14 cellular contexts compared by ENCODE assay signal in the genomic region with DNA sequence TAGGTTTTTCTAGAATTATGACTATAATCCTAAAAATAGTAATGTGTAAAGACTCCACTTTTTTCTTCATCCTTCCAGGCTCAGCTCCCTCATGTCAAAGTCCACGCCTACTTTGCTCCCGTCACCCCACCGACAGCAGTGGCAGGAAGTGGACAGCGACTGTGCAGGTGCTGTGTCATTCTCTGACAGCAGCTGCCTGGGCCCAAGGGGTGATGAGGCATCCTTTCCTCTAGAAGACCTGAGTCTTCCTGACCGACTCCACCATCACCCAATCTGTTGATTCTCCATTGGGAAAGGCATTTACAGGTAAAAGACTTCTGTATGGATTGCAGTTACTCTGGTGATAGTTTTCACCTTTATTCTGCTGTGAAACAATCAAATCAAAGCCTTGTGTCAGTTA. TPM values are rescaled to one million over a fixed set of nuclear protein-coding genes. Genes with fewer than 3 reads are reported as not detected.
DNase-seq lines count a peak whose midpoint lies in the region; ATAC-seq and FAIRE-seq lines count a peak whose summit lies in the region.
"Had no signal": no experiment of that assay in that cellular context is flagged by ENCODE, and none has a peak within 500 bp of the region (broad histone marks: within the 10 kb centered on the region; RNA-seq: fewer than 3 reads in every experiment).

No MANE protein-coding gene starts in this region.

- H3K36me3 ChIP-seq in CD8-positive, alpha-beta memory T cell (ENCODE audit: insufficient read depth, low read length), result peaks cover 3% of the 10 kb centered on the region

- CTCF ChIA-PET in CD8-positive, alpha-beta memory T cell (lab: Charles Lee), result interaction anchor here (1.2 to 2.1 kb wide), 2 partner anchors 8 to 12 kb away, joined by 3 to 10 read pairs; no protein-coding TSS in a partner anchor

- no peaks in the 10 kb centered on the region for H3K9me3 ChIP-seq in CD8-positive, alpha-beta memory T cell (ENCODE audit: low read length)
- H3K9me3 ChIP-seq: BE2C had no signal

- no peaks in the 10 kb centered on the region for H3K4me1 ChIP-seq in CD8-positive, alpha-beta memory T cell (ENCODE audit: insufficient read depth, low read length)
- H3K4me1 ChIP-seq: BE2C had no signal

- peak overlapping the region in 4 of 8 donors; percentile 37 to 76 (median 52) for H3K27ac Mint-ChIP-seq in CD8-positive, alpha-beta memory T cell
- H3K27ac Mint-ChIP-seq in activated T-helper 1 cell treated with anti-CD3 and anti-CD28 coated beads, Interleukin-12 subunit alpha, Interleukin-12 subunit beta, Interleukin-2, Interleukin-4 antibody, amounts not matched to agents 30 ng/mL and 10 ng/mL and 1 ng/mL, durations not matched to agents 14 hours and 24 hours and 36 hours, result peak overlapping the region; percentile 56

- intact Hi-C loops in activated T-helper 1 cell treated with anti-CD3 and anti-CD28 coated beads, Interleukin-12 subunit alpha, Interleukin-12 subunit beta, Interleukin-2, Interleukin-4 antibody, amounts not matched to agents 30 ng/mL and 10 ng/mL and 1 ng/mL, durations not matched to agents 14 hours and 24 hours and 36 hours (cut with micrococcal nuclease), result loop anchor here (2.0 kb wide), 1 partner anchor 55 kb away; the partner anchor contains the start of gene UBP1
- intact Hi-C loops in left colon (cut with DNase I, micrococcal nuclease), result no loop called here

- H3K27ac ChIP-seq in CD8-positive, alpha-beta memory T cell (ENCODE audit: low read depth, low read length), result peak overlapping the region; percentile 9

- H3K27me3 ChIP-seq in CD8-positive, alpha-beta memory T cell (ENCODE audit: insufficient read depth, low read length, poor library complexity, severe bottlenecking), result no peaks in the 10 kb centered on the region
- H3K27me3 ChIP-seq: BE2C, dorsolateral prefrontal cortex had no signal

- no peaks in the 10 kb centered on the region for H3K9me3 Mint-ChIP-seq in CD8-positive, alpha-beta memory T cell
- H3K9me3 Mint-ChIP-seq in activated T-helper 1 cell treated with anti-CD3 and anti-CD28 coated beads, Interleukin-12 subunit alpha, Interleukin-12 subunit beta, Interleukin-2, Interleukin-4 antibody, amounts not matched to agents 30 ng/mL and 10 ng/mL and 1 ng/mL, durations not matched to agents 14 hours and 24 hours and 36 hours, result no peaks in the 10 kb centered on the region

- FAIRE-seq in RCC 7860 (lab: Jason Lieb, UNC), result no peak

- H3K4me3 ChIP-seq in CD8-positive, alpha-beta memory T cell (ENCODE audit: low read length), result no peak overlapping the region
- H3K4me3 ChIP-seq: dorsolateral prefrontal cortex had no signal

- no peaks in the 10 kb centered on the region for H3K27me3 Mint-ChIP-seq in CD8-positive, alpha-beta memory T cell
- no peaks in the 10 kb centered on the region for H3K27me3 Mint-ChIP-seq in activated T-helper 1 cell treated with anti-CD3 and anti-CD28 coated beads, Interleukin-12 subunit alpha, Interleukin-12 subunit beta, Interleukin-2, Interleukin-4 antibody, amounts not matched to agents 30 ng/mL and 10 ng/mL and 1 ng/mL, durations not matched to agents 14 hours and 24 hours and 36 hours (ENCODE audit: insufficient read depth)

- peaks cover 3 to 13% (median 10%) of the 10 kb centered on the region in 3 donors for H3K4me1 Mint-ChIP-seq in CD8-positive, alpha-beta memory T cell
- H3K4me1 Mint-ChIP-seq in activated T-helper 1 cell treated with anti-CD3 and anti-CD28 coated beads, Interleukin-12 subunit alpha, Interleukin-12 subunit beta, Interleukin-2, Interleukin-4 antibody, amounts not matched to agents 30 ng/mL and 10 ng/mL and 1 ng/mL, durations not matched to agents 14 hours and 24 hours and 36 hours (ENCODE audit: low read depth), result peaks cover 25% of the 10 kb centered on the region

- peak in 1 of 5 donors; percentile 51 for DNase-seq in CD8-positive, alpha-beta memory T cell
- DNase-seq in RCC 7860 (ENCODE audit: low spot score) (peak; percentile 4), epidermal melanocyte (ENCODE audit: insufficient read length, low spot score) (no peak), NCI-H226 (no peak), AML-193 (lab: John Stamatoyannopoulos, UW) (no peak), left colon (no peak)
- DNase-seq in activated T-helper 1 cell treated with anti-CD3 and anti-CD28 coated beads, Interleukin-12 subunit alpha, Interleukin-12 subunit beta, Interleukin-2, Interleukin-4 antibody, amounts not matched to agents 30 ng/mL and 10 ng/mL and 1 ng/mL, durations not matched to agents 14 hours and 24 hours and 36 hours (ENCODE audit: low spot score), result peak; percentile 39
- peak; percentile 30 for DNase-seq in stimulated activated CD4-positive, alpha-beta T cell treated with anti-CD3 and anti-CD28 coated beads, Interleukin-12 subunit alpha, Interleukin-12 subunit beta, amount 100 ng/mL, for 4 hours
- DNase-seq: BE2C, dorsolateral prefrontal cortex, NCI-H2081 treated with DMSO at 0.1 percent for 48 hours, retina, SHP77 treated with DMSO at 0.1 percent for 48 hours, substantia nigra had no signal

- peaks cover 4 to 39% (median 15%) of the 10 kb centered on the region in 3 donors for H3K36me3 Mint-ChIP-seq in CD8-positive, alpha-beta memory T cell
- H3K36me3 Mint-ChIP-seq in activated T-helper 1 cell treated with anti-CD3 and anti-CD28 coated beads, Interleukin-12 subunit alpha, Interleukin-12 subunit beta, Interleukin-2, Interleukin-4 antibody, amounts not matched to agents 30 ng/mL and 10 ng/mL and 1 ng/mL, durations not matched to agents 14 hours and 24 hours and 36 hours (ENCODE audit: low read depth), result peaks cover 20% of the 10 kb centered on the region

- POLR2A ChIA-PET in CD8-positive, alpha-beta memory T cell (lab: Charles Lee), result no interaction called here

- no peak overlapping the region for H3K4me3 Mint-ChIP-seq in CD8-positive, alpha-beta memory T cell
- no peak overlapping the region for H3K4me3 Mint-ChIP-seq in activated T-helper 1 cell treated with anti-CD3 and anti-CD28 coated beads, Interleukin-12 subunit alpha, Interleukin-12 subunit beta, Interleukin-2, Interleukin-4 antibody, amounts not matched to agents 30 ng/mL and 10 ng/mL and 1 ng/mL, durations not matched to agents 14 hours and 24 hours and 36 hours

- no peak for ATAC-seq in left colon

RNA-seq across cellular contexts. Expression of gene UBP1, which starts 54.8 kb away (rescaled TPM):
- total RNA-seq in CD8-positive, alpha-beta memory T cell, result 10 to 100 TPM; 70.8 to 79.4 TPM
- 15.9 TPM for polyA plus RNA-seq in CD8-positive, alpha-beta memory T cell
- 69.4 and 71.6 TPM in 2 replicates for total RNA-seq in activated T-helper 1 cell treated with anti-CD3 and anti-CD28 coated beads, Interleukin-12 subunit alpha, Interleukin-12 subunit beta, Interleukin-2, Interleukin-4 antibody, amounts not matched to agents 30 ng/mL and 10 ng/mL and 1 ng/mL, durations not matched to agents 14 hours and 24 hours and 36 hours
- total RNA-seq in left colon, result 10 to 100 TPM; 56.5 to 66.8 TPM

Comparison
In these comparisons a context has a peak if more than half of its experiments do, and no peak if none do; other contexts are left out.
1. DNase-seq: peak in RCC 7860 (single experiment), activated T-helper 1 cell treated with anti-CD3 and anti-CD28 coated beads, Interleukin-12 subunit alpha, Interleukin-12 subunit beta, Interleukin-2, Interleukin-4 antibody, amounts not matched to agents 30 ng/mL and 10 ng/mL and 1 ng/mL, durations not matched to agents 14 hours and 24 hours and 36 hours (single experiment) and stimulated activated CD4-positive, alpha-beta T cell treated with anti-CD3 and anti-CD28 coated beads, Interleukin-12 subunit alpha, Interleukin-12 subunit beta, amount 100 ng/mL, for 4 hours (single experiment); none in epidermal melanocyte (single experiment), NCI-H226 (single experiment), AML-193 (0 of 2) and left colon (0 of 2).